Comparison of ENCODE assay signal across 8 cellular contexts in the genomic region with DNA sequence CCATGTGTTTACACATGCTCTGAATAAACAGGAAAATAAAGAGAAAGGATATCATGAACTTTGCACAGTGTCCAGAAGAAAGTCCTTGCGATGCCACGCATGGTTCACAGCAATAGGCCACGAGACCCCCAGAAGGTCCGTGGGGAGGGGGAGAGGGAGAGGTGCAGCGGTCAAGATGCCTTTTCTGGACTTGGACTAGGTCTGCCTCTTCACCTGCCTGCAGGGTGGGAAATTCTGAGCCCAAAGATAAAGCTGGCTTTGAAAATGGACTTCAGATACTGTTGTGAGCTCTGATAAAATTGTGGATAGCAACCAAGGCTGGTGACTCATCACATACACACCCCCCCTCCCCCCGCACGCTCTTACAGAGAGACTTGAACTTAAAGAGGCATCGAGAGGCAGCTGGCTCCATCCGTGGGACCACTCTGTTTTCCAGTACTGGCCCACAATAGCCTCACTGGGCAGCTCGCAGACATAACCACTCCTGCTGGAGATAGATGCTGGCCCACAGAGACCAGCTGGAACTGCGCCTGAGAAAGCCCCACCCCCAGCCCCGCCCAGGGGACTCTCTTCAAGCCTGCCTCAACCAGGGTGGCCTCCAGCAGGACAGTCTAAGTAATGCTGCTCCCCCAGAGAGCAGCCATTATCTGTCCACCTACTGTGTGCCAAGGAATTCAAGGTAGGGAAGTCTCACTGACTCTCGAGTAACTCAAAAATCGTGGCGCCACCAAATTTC. TPM values are rescaled to one million over a fixed set of nuclear protein-coding genes. Genes with fewer than 3 reads are reported as not detected.
DNase-seq lines count a peak whose midpoint lies in the region; ATAC-seq and TF ChIP-seq lines count a peak whose summit lies in the region.

No MANE protein-coding gene starts in this region.

- H3K27me3 ChIP-seq in osteoblast (ENCODE audit: insufficient read depth, low read length): peaks cover 20% of the 10 kb centered on the region

- peaks cover 44% of the 10 kb centered on the region for H3K4me1 ChIP-seq in osteoblast (ENCODE audit: insufficient read depth, low read length)

- peak overlapping the region; percentile 93 for H3K4me2 ChIP-seq in osteoblast (ENCODE audit: insufficient read depth, low read length)

- no peaks in the 10 kb centered on the region for H3K79me2 ChIP-seq in osteoblast (ENCODE audit: insufficient read depth, low read length)

- H3K9me3 Mint-ChIP-seq in activated B cell treated with CpG ODN at 0.5 μM for 24 hours: peaks cover 7% of the 10 kb centered on the region

- TF ChIP-seq CTCF in activated B cell treated with CpG ODN at 0.5 μM for 24 hours (IDR thresholded peaks at IDR 0.05) (no peak), osteoblast (IDR thresholded peaks at IDR 0.05; ENCODE audit: extremely low read depth, low read depth, low read length) (no peak)

- H2AFZ ChIP-seq in osteoblast (ENCODE audit: low read length): no peak overlapping the region

- peaks cover 61% of the 10 kb centered on the region for H3K27me3 Mint-ChIP-seq in activated B cell treated with CpG ODN at 0.5 μM for 24 hours

- DNase-seq in AG08396 (ENCODE audit: low spot score): peak; percentile 70
- peak; percentile 49 for DNase-seq in HK-2 (ENCODE audit: unreplicated experiment)
- no peak for DNase-seq in activated B cell treated with CpG ODN at 0.5 μM for 24 hours
- peak; percentile 63 for DNase-seq in glomerular endothelial cell (ENCODE audit: extremely low read depth, low read depth, low spot score)
- DNase-seq in osteoblast (ENCODE audit: insufficient read length, low spot score, missing footprints): peak; percentile 82
- DNase-seq in cerebellum (ENCODE audit: low spot score): no peak

- H3K4me3 ChIP-seq in osteoblast (ENCODE audit: insufficient read depth, low read length): peak overlapping the region; percentile 80

- no peaks in the 10 kb centered on the region for H3K36me3 Mint-ChIP-seq in activated B cell treated with CpG ODN at 0.5 μM for 24 hours (ENCODE audit: low read depth)

- peak overlapping the region; percentile 7 for H3K4me3 Mint-ChIP-seq in activated B cell treated with CpG ODN at 0.5 μM for 24 hours

- H3K36me3 ChIP-seq in osteoblast (ENCODE audit: insufficient read depth, low read length): no peaks in the 10 kb centered on the region

- POLR2A ChIA-PET in activated B cell treated with CpG ODN at 0.5 μM for 24 hours (lab: Charles Lee): no interaction called here

- H3K9me3 ChIP-seq in osteoblast (ENCODE audit: low read depth, low read length): no peaks in the 10 kb centered on the region

- peak; percentile 56 for ATAC-seq in activated B cell treated with CpG ODN at 0.5 μM for 24 hours (ENCODE audit: low read depth)
- no peak for ATAC-seq in HG03469 (IDR thresholded peaks at IDR 0.05; ENCODE audit: unreplicated experiment)
- ATAC-seq in GM18520 (IDR thresholded peaks at IDR 0.05; ENCODE audit: unreplicated experiment): no peak

- peak overlapping the region; percentile 91 for H3K27ac ChIP-seq in osteoblast (ENCODE audit: low read depth, low read length)

- no peaks in the 10 kb centered on the region for H4K20me1 ChIP-seq in osteoblast (ENCODE audit: insufficient read depth, low read length)

- H3K4me1 Mint-ChIP-seq in activated B cell treated with CpG ODN at 0.5 μM for 24 hours: peaks cover 26% of the 10 kb centered on the region

- peak overlapping the region; percentile 12 for H3K27ac Mint-ChIP-seq in activated B cell treated with CpG ODN at 0.5 μM for 24 hours

- intact Hi-C loops in activated B cell treated with CpG ODN at 0.5 μM for 24 hours (cut with micrococcal nuclease): loop anchor here (2.0 kb wide), 1 partner anchor 21 kb away; a partner anchor contains a TSS

- CTCF ChIA-PET in activated B cell treated with CpG ODN at 0.5 μM for 24 hours (lab: Charles Lee): interaction anchor here (1.3 to 2.4 kb wide), 3 partner anchors 31 to 576 kb away, joined by 4 to 12 read pairs (median 5); no protein-coding TSS in a partner anchor

RNA-seq across cellular contexts. Expression of a gene that starts 21.2 kb away (rescaled TPM):
- total RNA-seq in activated B cell treated with CpG ODN at 0.5 μM for 24 hours (41.2 and 46.0 TPM in 2 replicates), glomerular endothelial cell (10.1 and 21.6 TPM in 2 replicates), osteoblast (0.29 and 0.36 TPM in 2 replicates), cerebellum (1.3 TPM)

Comparison
In these comparisons a context has a peak if more than half of its experiments do, and no peak if none do; other contexts are left out.
1. DNase-seq: peak in AG08396 (single experiment), HK-2 (single experiment), glomerular endothelial cell (single experiment) and osteoblast (single experiment); none in activated B cell treated with CpG ODN at 0.5 μM for 24 hours (single experiment) and cerebellum (single experiment).